Comparison of ENCODE assay signal across 8 cellular contexts in the genomic region with DNA sequence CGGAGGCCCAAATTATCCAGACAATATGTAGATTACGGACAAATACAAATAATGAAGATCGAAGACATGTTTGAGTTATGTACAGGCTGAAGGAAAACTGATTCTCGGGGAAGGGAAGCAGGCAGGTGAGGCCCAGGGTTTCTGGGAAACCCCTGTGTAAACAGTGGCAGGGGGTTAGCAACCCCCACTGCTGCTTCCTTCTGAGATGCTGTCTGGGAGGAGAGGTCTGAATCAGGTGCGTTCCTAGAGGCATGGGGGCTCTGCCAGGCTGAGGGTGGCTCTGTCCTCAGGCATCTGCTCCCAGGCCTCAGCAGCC. TPM values are rescaled to one million over a fixed set of nuclear protein-coding genes. Genes with fewer than 3 reads are reported as not detected.
DNase-seq lines count a peak whose midpoint lies in the region; ATAC-seq, FAIRE-seq and TF ChIP-seq lines count a peak whose summit lies in the region.

No MANE protein-coding gene starts in this region.

- BruUV-seq in HepG2 (replicated peaks; lab: Mats Ljungman, UMichigan) = no TSS peak

- H3K36me3 ChIP-seq in adrenal gland (replicated peaks in 1 of 2) = no peaks in the 10 kb centered on the region
- no peaks in the 10 kb centered on the region for H3K36me3 ChIP-seq in HepG2 (replicated peaks in 1 of 2; ENCODE audit: control insufficient read depth in 1 of 2, insufficient read depth in 2 of 2, low read length in 2 of 2)
- H3K36me3 ChIP-seq in thyroid gland = no peaks in the 10 kb centered on the region

- peaks cover 3% of the 10 kb centered on the region; the same call in 1 of the 2 replicates for H4K20me1 ChIP-seq in HepG2 (ENCODE audit: insufficient read depth, low read length)

- intact Hi-C loops in adrenal gland (cut with DNase I) = loop anchor here in 1 of 2 donors (10.0 kb wide), 2 partner anchors 310 to 790 kb away; no protein-coding TSS in a partner anchor
- intact Hi-C loops in HepG2 (cut with micrococcal nuclease; ENCODE audit: unreplicated experiment) = no loop called here
- intact Hi-C loops in thyroid gland (cut with DNase I) = loop anchor here (5.0 kb wide), 1 partner anchor 792 kb away; no protein-coding TSS in a partner anchor

- in situ Hi-C loops in HepG2 (cut with HindIII; ENCODE audit: extremely low pct_ligation_motif_present, low pct_unique_long_range_greater_than_20kb) = no loop called here
- in situ Hi-C loops in GM13977 (cut with MboI; ENCODE audit: low pct_unique_long_range_greater_than_20kb, low sequenced_read_pairs, unreplicated experiment) = loop anchor here (10.0 to 25.0 kb wide), 2 partner anchors 310 to 807 kb away; no protein-coding TSS in a partner anchor

- H3K9me3 Mint-ChIP-seq in activated T-cell treated with anti-CD3 and anti-CD28 coated beads, Interleukin-2, amount 50 U/mL, for 72 hours = no peaks in the 10 kb centered on the region

- H3K36me3 Mint-ChIP-seq in activated T-cell treated with anti-CD3 and anti-CD28 coated beads, Interleukin-2, amount 50 U/mL, for 72 hours (ENCODE audit: insufficient read depth in 2 of 2) = no peaks in the 10 kb centered on the region

- H3K27ac Mint-ChIP-seq in activated T-cell treated with anti-CD3 and anti-CD28 coated beads, Interleukin-2, amount 50 U/mL, for 72 hours = no peak overlapping the region

- ATAC-seq in activated T-cell treated with anti-CD3 and anti-CD28 coated beads, Interleukin-2, amount 50 U/mL, for 72 hours (replicated peaks in 1 of 2) = peak; percentile 7 to 9
- no peak; the same call in 2 of the 3 replicates for ATAC-seq in HepG2
- no peak for ATAC-seq in HG02840 (IDR thresholded peaks at IDR 0.05; ENCODE audit: low FRiP score, unreplicated experiment)

- 56 to 66% (median 60%) methylated on average over 5 of the region's 5 CpGs for WGBS in adrenal gland, 4 donors
- 65% methylated on average over 5 of the region's 5 CpGs for WGBS in HepG2 (ENCODE audit: low lambda C conversion rate)
- 63 to 67% methylated on average over 5 of the region's 5 CpGs for WGBS in thyroid gland, 2 donors

- no peak for FAIRE-seq in HepG2 (lab: Jason Lieb, UNC)

- no peak for TF ChIP-seq RAD21 in HepG2 (CRISPR knock-in tag; IDR thresholded peaks at IDR 0.05)

- peaks cover 0 to 17% of the 10 kb centered on the region in 2 donors for H3K4me1 ChIP-seq in adrenal gland (replicated peaks in 1 of 2)
- peaks cover 11% of the 10 kb centered on the region for H3K4me1 ChIP-seq in HepG2 (ENCODE audit: insufficient read depth, low read length)
- peaks cover 0 to 6% of the 10 kb centered on the region in 2 donors for H3K4me1 ChIP-seq in thyroid gland

- peak overlapping the region; percentile 78 to 82 for H3K4me3 Mint-ChIP-seq in activated T-cell treated with anti-CD3 and anti-CD28 coated beads, Interleukin-2, amount 50 U/mL, for 72 hours

- no peak overlapping the region for H2AFZ ChIP-seq in HepG2 (ENCODE audit: low read length)

- TF ChIP-seq POLR2A in adrenal gland (IDR thresholded peaks at IDR 0.05) (no peak), HepG2 (IDR thresholded peaks at IDR 0.05; ENCODE audit: insufficient read depth in 1 of 2, low read depth in 2 of 2, low read length in 2 of 2) (no peak), thyroid gland (IDR thresholded peaks at IDR 0.05) (no peak)

- H3K9me3 ChIP-seq in adrenal gland (replicated peaks in 1 of 3) = no peaks in the 10 kb centered on the region
- H3K9me3 ChIP-seq in HepG2 (ENCODE audit: low read length) = no peaks in the 10 kb centered on the region
- no peaks in the 10 kb centered on the region for H3K9me3 ChIP-seq in thyroid gland

- peaks cover 16% of the 10 kb centered on the region for H3K4me1 Mint-ChIP-seq in activated T-cell treated with anti-CD3 and anti-CD28 coated beads, Interleukin-2, amount 50 U/mL, for 72 hours (ENCODE audit: low read depth)

- TF ChIP-seq EP300 in HepG2 (IDR thresholded peaks at IDR 0.05; ENCODE audit: low read depth in 2 of 2, low read length in 2 of 2) (no peak), HepG2 (CRISPR knock-in tag; IDR thresholded peaks at IDR 0.05; ENCODE audit: borderline replicate concordance) (no peak)

- H3K27me3 Mint-ChIP-seq in activated T-cell treated with anti-CD3 and anti-CD28 coated beads, Interleukin-2, amount 50 U/mL, for 72 hours (ENCODE audit: low read depth) = peaks cover 5% of the 10 kb centered on the region

- peak overlapping the region in 3 of 5 donors; percentile 56 to 89 (median 84) for H3K27ac ChIP-seq in adrenal gland
- no peak overlapping the region for H3K27ac ChIP-seq in HepG2 (ENCODE audit: extremely low read length, insufficient read depth, low read length)
- peak overlapping the region in 1 of 3 donors; percentile 65 for H3K27ac ChIP-seq in thyroid gland

- no peak for DNase-seq in activated T-cell treated with anti-CD3 and anti-CD28 coated beads, Interleukin-2, amount 50 U/mL, for 72 hours
- DNase-seq in activated T-cell treated with anti-CD3 and anti-CD28 coated beads, Interleukin-2, amount 50 U/mL, for 1 hour = no peak
- no peak for DNase-seq in adrenal gland
- no peak for DNase-seq in HepG2 (ENCODE audit: low spot score)
- no peak for DNase-seq in thyroid gland
- no peak for DNase-seq in GM13977 (ENCODE audit: low spot score)
- DNase-seq in NCI-H748 treated with DMSO at 0.1 percent for 48 hours (lab: John Stamatoyannopoulos, UW) = no peak

- H3K4me2 ChIP-seq in HepG2 (ENCODE audit: low read depth, low read length) = peak overlapping the region; percentile 25; the same call in 1 of the 2 replicates

- no peak for TF ChIP-seq CTCF in adrenal gland (IDR thresholded peaks at IDR 0.05)
- TF ChIP-seq CTCF in HepG2 (CRISPR knock-in tag; IDR thresholded peaks at IDR 0.05) = no peak
- TF ChIP-seq CTCF in thyroid gland (IDR thresholded peaks at IDR 0.05) = no peak
- TF ChIP-seq CTCF in GM13977 (IDR thresholded peaks at IDR 0.05; ENCODE audit: extremely low read depth, insufficient read depth, missing control alignments) = no peak

- no peak overlapping the region for H3K9ac ChIP-seq in HepG2 (ENCODE audit: insufficient read depth, low read depth, low read length)

- H3K79me2 ChIP-seq in HepG2 (ENCODE audit: insufficient read depth, low read length) = no peaks in the 10 kb centered on the region

- H3K4me3 ChIP-seq in adrenal gland (peak overlapping the region in 2 of 4 donors; percentile 41 to 66), HepG2 (replicated peaks in 1 of 3; ENCODE audit: insufficient read depth in 1 of 3, low read depth in 2 of 3, low read length in 3 of 3) (no peak overlapping the region), thyroid gland (replicated peaks in 1 of 3) (peak overlapping the region in 2 of 3 donors; percentile 25 to 31)

- H3K27me3 ChIP-seq in adrenal gland = no peaks in the 10 kb centered on the region
- H3K27me3 ChIP-seq in HepG2 (ENCODE audit: control insufficient read depth in 1 of 2, insufficient read depth in 2 of 2, low read length in 2 of 2) = peaks cover 0 to 37% of the 10 kb centered on the region in 2 experiments; a peak in 4 of 5 replicates
- H3K27me3 ChIP-seq in thyroid gland = no peaks in the 10 kb centered on the region

- CTCF ChIA-PET in HepG2 (lab: Yijun Ruan, JAX; ENCODE audit: low intra/inter-chr PET ratio, low total read pairs) = no interaction called here

- POLR2A ChIA-PET in HepG2 (lab: Yijun Ruan, JAX) = interaction anchor here (0.7 kb wide), 1 partner anchor 130 kb away, joined by 3 read pairs; no protein-coding TSS in a partner anchor

TF ChIP-seq in HepG2, 621 proteins besides CTCF, POLR2A, EP300 and RAD21 (continues in another document):
- TF ChIP-seq, protein P1, sequence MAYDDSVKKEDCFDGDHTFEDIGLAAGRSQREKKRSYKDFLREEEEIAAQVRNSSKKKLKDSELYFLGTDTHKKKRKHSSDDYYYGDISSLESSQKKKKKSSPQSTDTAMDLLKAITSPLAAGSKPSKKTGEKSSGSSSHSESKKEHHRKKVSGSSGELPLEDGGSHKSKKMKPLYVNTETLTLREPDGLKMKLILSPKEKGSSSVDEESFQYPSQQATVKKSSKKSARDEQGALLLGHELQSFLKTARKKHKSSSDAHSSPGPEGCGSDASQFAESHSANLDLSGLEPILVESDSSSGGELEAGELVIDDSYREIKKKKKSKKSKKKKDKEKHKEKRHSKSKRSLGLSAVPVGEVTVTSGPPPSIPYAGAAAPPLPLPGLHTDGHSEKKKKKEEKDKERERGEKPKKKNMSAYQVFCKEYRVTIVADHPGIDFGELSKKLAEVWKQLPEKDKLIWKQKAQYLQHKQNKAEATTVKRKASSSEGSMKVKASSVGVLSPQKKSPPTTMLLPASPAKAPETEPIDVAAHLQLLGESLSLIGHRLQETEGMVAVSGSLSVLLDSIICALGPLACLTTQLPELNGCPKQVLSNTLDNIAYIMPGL (CRISPR knock-in tag; IDR thresholded peaks at IDR 0.05; ENCODE audit: borderline replicate concordance in 1 of 2, low read depth in 1 of 2) = no peak
- no peak for TF ChIP-seq ZNF180 (CRISPR knock-in tag; IDR thresholded peaks at IDR 0.05; ENCODE audit: borderline replicate concordance, low read depth)

RNA-seq across cellular contexts. Expression of a gene that starts 7.2 kb away (rescaled TPM):
- total RNA-seq in activated T-cell treated with anti-CD3 and anti-CD28 coated beads, Interleukin-2, amount 50 U/mL, for 72 hours = 10 to 100 TPM in 1 of 2 donors, under 1 TPM in 1; 0.07 to 11.5 TPM
- 10 to 100 TPM in 2 of 8 donors, 1 to 10 TPM in 6; 1.5 to 12.6 (median 6.0) TPM for total RNA-seq in adrenal gland
- 10 to 100 TPM in 1 of 3 donors, 1 to 10 TPM in 2; 3.4 to 14.4 (median 8.0) TPM for polyA plus RNA-seq in adrenal gland
- not detected in 2 replicates for total RNA-seq in HepG2 (2016; rRNA removed; fragmentation: Illumina TruSeq; extraction: Trizol)
- total RNA-seq in HepG2 (2016; cell fraction: cytosol; rRNA removed; fragmentation: Illumina TruSeq; extraction: Trizol; ENCODE audit: low read depth) = not detected in 2 replicates
- not detected in 2 replicates for total RNA-seq in HepG2 (2016; cell fraction: insoluble cytoplasmic fraction; rRNA removed; fragmentation: Illumina TruSeq; extraction: Trizol)
- not detected in 2 replicates for total RNA-seq in HepG2 (2016; cell fraction: membrane; rRNA removed; fragmentation: Illumina TruSeq; extraction: Trizol)
- total RNA-seq in HepG2 (2016; cell fraction: nucleus; rRNA removed; fragmentation: Illumina TruSeq; extraction: Trizol) = not detected in 2 replicates
- under 0.01 TPM in 1 of 2 replicates, not detected in the other for polyA plus RNA-seq in HepG2 (2011; rRNA removed)
- 0.12 TPM in 1 of 2 replicates, not detected in the other for polyA plus RNA-seq in HepG2 (2011; cell fraction: cytosol; rRNA removed)
- 0.05 TPM in 1 of 2 replicates, not detected in the other for polyA plus RNA-seq in HepG2 (2011; cell fraction: nucleus; rRNA removed)
- polyA plus RNA-seq in HepG2 (2012) = not detected in 2 replicates
- not detected in 2 replicates for polyA plus RNA-seq in HepG2 (2016; cell fraction: cytosol; fragmentation: Illumina TruSeq; extraction: Trizol; ENCODE audit: low read depth)
- not detected in 2 replicates for polyA plus RNA-seq in HepG2 (2016; cell fraction: insoluble cytoplasmic fraction; fragmentation: Illumina TruSeq; extraction: Trizol; ENCODE audit: low read depth)
- polyA plus RNA-seq in HepG2 (2016; cell fraction: membrane; fragmentation: Illumina TruSeq; extraction: Trizol; ENCODE audit: low read depth) = not detected in 2 replicates
- not detected in 2 replicates for polyA plus RNA-seq in HepG2 (2016; cell fraction: nucleus; fragmentation: Illumina TruSeq; extraction: Trizol; ENCODE audit: insufficient read depth, low read depth)
- 0.44 TPM in 1 of 2 replicates, not detected in the other for polyA minus RNA-seq in HepG2 (2011; rRNA and poly(A)+ RNA removed; ENCODE audit: low replicate concordance)
- not detected in 2 replicates for polyA minus RNA-seq in HepG2 (2011; cell fraction: cytosol; rRNA and poly(A)+ RNA removed)
- polyA minus RNA-seq in HepG2 (2011; cell fraction: nucleus; rRNA and poly(A)+ RNA removed) = not detected in 2 replicates
- 1 to 10 TPM in 3 of 4 donors, under 1 TPM in 1; 0.83 to 3.9 (median 1.6) TPM for total RNA-seq in thyroid gland

Comparison
In these comparisons a context has a peak if more than half of its experiments do, and no peak if none do; other contexts are left out.
1. ATAC-seq: peak in activated T-cell treated with anti-CD3 and anti-CD28 coated beads, Interleukin-2, amount 50 U/mL, for 72 hours (2 of 2); none in HepG2 (single experiment) and HG02840 (single experiment).
2. H3K4me3 ChIP-seq: peak in thyroid gland (2 of 3); none in HepG2 (0 of 3).